Comparison of ENCODE assay signal across 15 cellular contexts in genomic region chr9:137186385-137186784, GRCh38. TPM values are rescaled to one million over a fixed set of nuclear protein-coding genes. Genes with fewer than 3 reads are reported as not detected.
A peak's percentile ranks its signal among the peaks of the same experiment; 100 is the strongest.
DNase-seq lines count a peak whose midpoint lies in the region; ATAC-seq, FAIRE-seq and TF ChIP-seq lines count a peak whose summit lies in the region.
"Had no signal": no experiment of that assay in that cellular context is flagged by ENCODE, and none has a peak within 500 bp of the region (broad histone marks: within the 10 kb centered on the region; RNA-seq: fewer than 3 reads in every experiment).

No MANE protein-coding gene starts in this region.

- TF ChIP-seq RAD21 in A549 (conservative IDR thresholded peaks at IDR 0.05 in 1 of 2, IDR thresholded peaks at IDR 0.05 in 1 of 2), result no peak

- H3K27me3 Mint-ChIP-seq in CD8-positive, alpha-beta memory T cell, result no peaks in the 10 kb centered on the region
- no peaks in the 10 kb centered on the region for H3K27me3 Mint-ChIP-seq in activated CD8-positive, alpha-beta T cell treated with anti-CD3 and anti-CD28 coated beads for 36 hours
- no peaks in the 10 kb centered on the region for H3K27me3 Mint-ChIP-seq in mesothelial cell of epicardium (ENCODE audit: low read depth)

- H3K27ac ChIP-seq in A549 (no peak overlapping the region), left lung (no peak overlapping the region)
- H3K27ac ChIP-seq in CD8-positive, alpha-beta memory T cell (ENCODE audit: low read depth, low read length), result no peak overlapping the region
- H3K27ac ChIP-seq in effector memory CD4-positive, alpha-beta T cell (ENCODE audit: insufficient read depth, low read length, poor library complexity, severe bottlenecking), result no peak overlapping the region

- no peaks in the 10 kb centered on the region for H3K9me3 Mint-ChIP-seq in CD8-positive, alpha-beta memory T cell
- H3K9me3 Mint-ChIP-seq in activated CD8-positive, alpha-beta T cell treated with anti-CD3 and anti-CD28 coated beads for 36 hours, result no peaks in the 10 kb centered on the region
- H3K9me3 Mint-ChIP-seq in mesothelial cell of epicardium, result no peaks in the 10 kb centered on the region

- H3K9me3 ChIP-seq in A549, result no peaks in the 10 kb centered on the region
- no peaks in the 10 kb centered on the region for H3K9me3 ChIP-seq in CD8-positive, alpha-beta memory T cell (ENCODE audit: low read length)
- no peaks in the 10 kb centered on the region for H3K9me3 ChIP-seq in effector memory CD4-positive, alpha-beta T cell (ENCODE audit: control insufficient read depth, low read length)
- no peaks in the 10 kb centered on the region for H3K9me3 ChIP-seq in left lung

- intact Hi-C loops in activated CD8-positive, alpha-beta T cell treated with anti-CD3 and anti-CD28 coated beads for 36 hours (cut with micrococcal nuclease), result no loop called here
- intact Hi-C loops in left lung (cut with DNase I), result no loop called here

- TF ChIP-seq CTCF in A549 (IDR thresholded peaks at IDR 0.05) (no peak), mesothelial cell of epicardium (IDR thresholded peaks at IDR 0.05; ENCODE audit: unreplicated experiment) (no peak), left lung (IDR thresholded peaks at IDR 0.05) (no peak)
- no peak for TF ChIP-seq CTCF in activated CD8-positive, alpha-beta T cell treated with anti-CD3 and anti-CD28 coated beads for 36 hours (IDR thresholded peaks at IDR 0.05)

- H3K4me3 ChIP-seq in A549 (no peak overlapping the region), left lung (no peak overlapping the region)
- H3K4me3 ChIP-seq in CD8-positive, alpha-beta memory T cell (ENCODE audit: low read length), result no peak overlapping the region
- no peak overlapping the region for H3K4me3 ChIP-seq in effector memory CD4-positive, alpha-beta T cell (ENCODE audit: insufficient read depth, low read depth, low read length, poor library complexity, severe bottlenecking)

- DNase-seq in A549 (ENCODE audit: low read depth in 1 of 2, low spot score in 1 of 2) (no peak), mesothelial cell of epicardium (ENCODE audit: low spot score in 2 of 2, unreplicated experiment in 2 of 2) (no peak), left lung (no peak), DMS 273 (lab: John Stamatoyannopoulos, UW; ENCODE audit: unreplicated experiment) (no peak)
- DNase-seq in CD8-positive, alpha-beta memory T cell, result no peak
- DNase-seq in activated CD8-positive, alpha-beta T cell treated with anti-CD3 and anti-CD28 coated beads for 36 hours, result no peak
- no peak for DNase-seq in effector memory CD4-positive, alpha-beta T cell
- DNase-seq: COR-L47, kidney, NCI-H1417 treated with DMSO at 0.1 percent for 48 hours had no signal

- H3K4me1 Mint-ChIP-seq in CD8-positive, alpha-beta memory T cell, result peaks cover 28 to 56% (median 30%) of the 10 kb centered on the region in 3 donors
- peaks cover 32% of the 10 kb centered on the region for H3K4me1 Mint-ChIP-seq in activated CD8-positive, alpha-beta T cell treated with anti-CD3 and anti-CD28 coated beads for 36 hours (ENCODE audit: low read depth)
- H3K4me1 Mint-ChIP-seq in mesothelial cell of epicardium, result peaks cover 30% of the 10 kb centered on the region

- peak overlapping the region; percentile 61 to 98 (median 92) for H3K4me3 Mint-ChIP-seq in CD8-positive, alpha-beta memory T cell
- peak overlapping the region; percentile 91 for H3K4me3 Mint-ChIP-seq in activated CD8-positive, alpha-beta T cell treated with anti-CD3 and anti-CD28 coated beads for 36 hours
- peak overlapping the region; percentile 93 for H3K4me3 Mint-ChIP-seq in mesothelial cell of epicardium

- H3K36me3 ChIP-seq in CD8-positive, alpha-beta memory T cell (ENCODE audit: insufficient read depth, low read length), result peaks cover 12% of the 10 kb centered on the region
- H3K36me3 ChIP-seq in effector memory CD4-positive, alpha-beta T cell (ENCODE audit: control insufficient read depth, insufficient read depth, low read length), result peaks cover 55% of the 10 kb centered on the region
- peaks cover 0 to 68% of the 10 kb centered on the region in 2 donors for H3K36me3 ChIP-seq in left lung

- CTCF ChIA-PET in A549 (lab: Yijun Ruan, JAX), result interaction anchor here (11.5 kb wide), 1 partner anchor 13 kb away, joined by 156 read pairs; the partner anchor contains the start of genes LRRC26 and TMEM210
- CTCF ChIA-PET in CD8-positive, alpha-beta memory T cell (lab: Charles Lee), result no interaction called here
- CTCF ChIA-PET in activated CD8-positive, alpha-beta T cell treated with anti-CD3 and anti-CD28 coated beads for 36 hours (lab: Charles Lee), result interaction anchor here (1.1 to 1.6 kb wide), 2 partner anchors 10 to 50 kb away, joined by 4 to 6 read pairs; no protein-coding TSS in a partner anchor

- no peak for FAIRE-seq in A549 (lab: Jason Lieb, UNC)
- FAIRE-seq: kidney had no signal

- peak overlapping the region; percentile 99 for H3K4me2 ChIP-seq in A549

- POLR2A ChIA-PET in A549 (lab: Yijun Ruan, JAX), result interaction anchor here (2.0 kb wide), 1 partner anchor 54 kb away, joined by 4 read pairs; no protein-coding TSS in a partner anchor
- POLR2A ChIA-PET in CD8-positive, alpha-beta memory T cell (lab: Charles Lee), result no interaction called here
- POLR2A ChIA-PET in activated CD8-positive, alpha-beta T cell treated with anti-CD3 and anti-CD28 coated beads for 36 hours (lab: Charles Lee), result interaction anchor here (1.6 to 4.0 kb wide), 3 partner anchors 8 to 57 kb away, joined by 3 to 28 read pairs (median 16); no protein-coding TSS in a partner anchor

- H3K36me3 Mint-ChIP-seq in CD8-positive, alpha-beta memory T cell, result peaks cover 0 to 76% (median 8%) of the 10 kb centered on the region in 3 donors
- peaks cover 10% of the 10 kb centered on the region for H3K36me3 Mint-ChIP-seq in activated CD8-positive, alpha-beta T cell treated with anti-CD3 and anti-CD28 coated beads for 36 hours (ENCODE audit: low read depth)
- peaks cover 10% of the 10 kb centered on the region for H3K36me3 Mint-ChIP-seq in mesothelial cell of epicardium

- WGBS in A549 (ENCODE audit: missing lambda C conversion rate), result 65% methylated on average over 4 of the region's 6 CpGs

- peak overlapping the region in 4 of 8 donors; percentile 50 to 85 (median 76) for H3K27ac Mint-ChIP-seq in CD8-positive, alpha-beta memory T cell
- H3K27ac Mint-ChIP-seq in activated CD8-positive, alpha-beta T cell treated with anti-CD3 and anti-CD28 coated beads for 36 hours, result no peak overlapping the region
- H3K27ac Mint-ChIP-seq in mesothelial cell of epicardium, result no peak overlapping the region

- H3K4me1 ChIP-seq in A549 (peaks cover 23% of the 10 kb centered on the region), left lung (peaks cover 26 to 43% of the 10 kb centered on the region in 2 donors)
- peaks cover 33% of the 10 kb centered on the region for H3K4me1 ChIP-seq in CD8-positive, alpha-beta memory T cell (ENCODE audit: insufficient read depth, low read length)
- peaks cover 37% of the 10 kb centered on the region for H3K4me1 ChIP-seq in effector memory CD4-positive, alpha-beta T cell (ENCODE audit: control insufficient read depth, insufficient read depth, low read length, poor library complexity, severe bottlenecking)

- no peak for TF ChIP-seq POLR2A in A549 (IDR thresholded peaks at IDR 0.05; ENCODE audit: low read length)

- no peak for ATAC-seq in A549
- no peak for ATAC-seq in activated CD8-positive, alpha-beta T cell treated with anti-CD3 and anti-CD28 coated beads for 36 hours
- ATAC-seq in left lung, result no peak
- ATAC-seq in HG02588 (IDR thresholded peaks at IDR 0.05; ENCODE audit: unreplicated experiment), result no peak

- no peak for TF ChIP-seq EP300 in A549 (IDR thresholded peaks at IDR 0.05)

- H3K27me3 ChIP-seq in CD8-positive, alpha-beta memory T cell (ENCODE audit: insufficient read depth, low read length, poor library complexity, severe bottlenecking), result no peaks in the 10 kb centered on the region
- no peaks in the 10 kb centered on the region for H3K27me3 ChIP-seq in effector memory CD4-positive, alpha-beta T cell (replicated peaks; ENCODE audit: control insufficient read depth, insufficient read depth, low read length, poor library complexity, severe bottlenecking)
- no peaks in the 10 kb centered on the region for H3K27me3 ChIP-seq in left lung

RNA-seq across cellular contexts. Expression of gene ANAPC2, which starts 2.0 kb away (rescaled TPM):
- polyA plus RNA-seq in A549 (2011; rRNA removed) (17.5 and 22.3 TPM in 2 replicates), A549 (2017; fragmentation: RNase III; extraction: RNeasy Plus Mini Kit Qiagen cat#74134 plus additional on column Dnase treatment) (35.4 to 40.7 TPM (median 39.9 TPM) in 3 replicates)
- polyA plus RNA-seq in A549 (2012; cell fraction: cytosol; rRNA removed), result 37.1 and 48.9 TPM in 2 replicates
- polyA plus RNA-seq in A549 (2012; cell fraction: nucleus; rRNA removed), result 202 and 265 TPM in 2 replicates
- polyA minus RNA-seq in A549 (2011; rRNA and poly(A)+ RNA removed), result 18.9 and 25.5 TPM in 2 replicates
- 10 to 100 TPM; 50.2 to 57.0 TPM for total RNA-seq in CD8-positive, alpha-beta memory T cell
- polyA plus RNA-seq in CD8-positive, alpha-beta memory T cell, result 5.4 TPM
- total RNA-seq in activated CD8-positive, alpha-beta T cell treated with anti-CD3 and anti-CD28 coated beads for 36 hours, result 10 to 100 TPM; 38.6 to 39.6 TPM
- total RNA-seq in mesothelial cell of epicardium (86.1 to 89.3 TPM (median 87.1 TPM) in 3 replicates), left lung (10 to 100 TPM; 43.5 to 52.3 TPM)

RNA-seq across cellular contexts. Expression of gene SSNA1, which starts 2.1 kb away (rescaled TPM):
- 52.6 and 54.1 TPM in 2 replicates for polyA plus RNA-seq in A549 (2011; rRNA removed)
- polyA plus RNA-seq in A549 (2012; cell fraction: cytosol; rRNA removed), result 201 and 204 TPM in 2 replicates
- 122 and 139 TPM in 2 replicates for polyA plus RNA-seq in A549 (2012; cell fraction: nucleus; rRNA removed)
- polyA plus RNA-seq in A549 (2017; fragmentation: RNase III; extraction: RNeasy Plus Mini Kit Qiagen cat#74134 plus additional on column Dnase treatment), result 89.2 to 102 TPM (median 102 TPM) in 3 replicates
- polyA minus RNA-seq in A549 (2011; rRNA and poly(A)+ RNA removed), result 10.9 and 21.7 TPM in 2 replicates
- 100 to 1,000 TPM; 114 to 118 TPM for total RNA-seq in CD8-positive, alpha-beta memory T cell
- polyA plus RNA-seq in CD8-positive, alpha-beta memory T cell, result 138 TPM
- 10 to 100 TPM; 53.3 to 58.4 TPM for total RNA-seq in activated CD8-positive, alpha-beta T cell treated with anti-CD3 and anti-CD28 coated beads for 36 hours
- total RNA-seq in mesothelial cell of epicardium, result 40.9 to 43.8 TPM (median 42.8 TPM) in 3 replicates
- total RNA-seq in left lung, result 10 to 100 TPM; 59.1 to 68.0 TPM

RNA-seq across cellular contexts. Expression of gene TPRN, which starts 14.2 kb away (rescaled TPM):
- polyA plus RNA-seq in A549 (2011; rRNA removed) (2.1 and 2.4 TPM in 2 replicates), A549 (2017; fragmentation: RNase III; extraction: RNeasy Plus Mini Kit Qiagen cat#74134 plus additional on column Dnase treatment) (5.3 to 6.5 TPM (median 6.3 TPM) in 3 replicates)
- polyA plus RNA-seq in A549 (2012; cell fraction: cytosol; rRNA removed), result 4.1 and 5.3 TPM in 2 replicates
- 8.4 and 12.0 TPM in 2 replicates for polyA plus RNA-seq in A549 (2012; cell fraction: nucleus; rRNA removed)
- polyA minus RNA-seq in A549 (2011; rRNA and poly(A)+ RNA removed), result 1.7 and 3.1 TPM in 2 replicates
- total RNA-seq in CD8-positive, alpha-beta memory T cell, result 10 to 100 TPM; 14.1 to 15.1 TPM
- polyA plus RNA-seq in CD8-positive, alpha-beta memory T cell, result 0.76 TPM
- 1 to 10 TPM; 5.7 to 6.6 TPM for total RNA-seq in activated CD8-positive, alpha-beta T cell treated with anti-CD3 and anti-CD28 coated beads for 36 hours
- total RNA-seq in mesothelial cell of epicardium (16.7 to 18.5 TPM (median 17.6 TPM) in 3 replicates), left lung (10 to 100 TPM; 21.6 to 21.7 TPM)

RNA-seq across cellular contexts. Expression of gene TMEM210, which starts 14.5 kb away (rescaled TPM):
- polyA plus RNA-seq in A549 (2011; rRNA removed) (not detected in 2 replicates), A549 (2017; fragmentation: RNase III; extraction: RNeasy Plus Mini Kit Qiagen cat#74134 plus additional on column Dnase treatment) (not detected in 3 replicates)
- not detected in 2 replicates for polyA plus RNA-seq in A549 (2012; cell fraction: cytosol; rRNA removed)
- 0.24 TPM in 1 of 2 replicates, not detected in the other for polyA plus RNA-seq in A549 (2012; cell fraction: nucleus; rRNA removed)
- not detected in 2 replicates for polyA minus RNA-seq in A549 (2011; rRNA and poly(A)+ RNA removed)
- not detected for total RNA-seq in CD8-positive, alpha-beta memory T cell
- not detected for polyA plus RNA-seq in CD8-positive, alpha-beta memory T cell
- total RNA-seq in activated CD8-positive, alpha-beta T cell treated with anti-CD3 and anti-CD28 coated beads for 36 hours, result not detected
- total RNA-seq in mesothelial cell of epicardium (not detected in 3 replicates), left lung (not detected)
- total RNA-seq: cerebellum, fibroblast of villous mesenchyme, kidney, pulmonary artery endothelial cell, ureter had no signal

RNA-seq across cellular contexts. Expression of gene LRRC26, which starts 16.5 kb away (rescaled TPM):
- polyA plus RNA-seq in A549 (2011; rRNA removed) (0.08 and 0.09 TPM in 2 replicates), A549 (2017; fragmentation: RNase III; extraction: RNeasy Plus Mini Kit Qiagen cat#74134 plus additional on column Dnase treatment) (0.80 to 1.2 TPM (median 1.0 TPM) in 3 replicates)
- polyA plus RNA-seq in A549 (2012; cell fraction: cytosol; rRNA removed), result 1.4 and 2.3 TPM in 2 replicates
- 0.81 and 2.7 TPM in 2 replicates for polyA plus RNA-seq in A549 (2012; cell fraction: nucleus; rRNA removed)
- polyA minus RNA-seq in A549 (2011; rRNA and poly(A)+ RNA removed), result not detected in 2 replicates
- total RNA-seq in CD8-positive, alpha-beta memory T cell, result not detected
- polyA plus RNA-seq in CD8-positive, alpha-beta memory T cell, result not detected
- total RNA-seq in activated CD8-positive, alpha-beta T cell treated with anti-CD3 and anti-CD28 coated beads for 36 hours, result not detected
- total RNA-seq in mesothelial cell of epicardium (not detected in 3 replicates), left lung (under 1 TPM in 1 of 2 donors, not detected in 1; 0.55 TPM)
- total RNA-seq: fibroblast of villous mesenchyme, pulmonary artery endothelial cell, ureter had no signal
